1 cellular context compared by ENCODE assay signal in the genomic region with DNA sequence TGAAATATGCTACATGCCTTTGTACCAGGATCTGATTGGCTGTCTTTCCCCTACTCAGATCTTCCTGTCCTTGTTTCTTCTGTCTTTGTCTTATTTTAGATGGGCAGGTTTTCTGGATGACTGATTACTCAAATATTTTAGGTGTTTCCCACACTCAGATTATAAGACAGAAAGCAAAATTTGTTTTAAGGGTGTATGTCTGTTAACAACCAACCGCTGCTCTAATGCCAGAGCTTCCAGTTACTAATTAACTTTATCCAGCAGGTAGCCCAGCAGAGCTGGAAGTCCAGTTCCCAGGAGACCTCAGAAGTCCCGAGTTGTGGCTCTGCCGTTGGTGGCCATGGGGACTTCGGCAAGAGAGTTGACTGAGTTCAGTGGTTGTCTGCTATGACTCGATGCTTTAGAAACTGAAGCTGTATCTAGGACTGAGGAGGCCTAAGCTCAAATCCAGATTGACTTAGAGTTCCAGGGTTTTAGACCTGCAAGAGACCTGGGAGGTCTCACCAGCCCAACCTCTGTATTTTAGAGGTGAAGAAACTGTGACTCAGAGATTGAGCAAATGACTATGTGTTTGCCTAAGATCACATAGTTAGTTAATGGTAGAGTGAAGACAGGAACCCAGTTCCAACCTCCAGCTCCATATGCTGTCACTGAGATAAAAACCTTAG.
TF ChIP-seq lines count a peak whose summit lies in the region.

No MANE protein-coding gene starts in this region.

TF ChIP-seq in HepG2, 621 proteins besides CTCF, POLR2A, EP300 and RAD21 (continued from another document and continues in another):
- TF ChIP-seq, protein P1, sequence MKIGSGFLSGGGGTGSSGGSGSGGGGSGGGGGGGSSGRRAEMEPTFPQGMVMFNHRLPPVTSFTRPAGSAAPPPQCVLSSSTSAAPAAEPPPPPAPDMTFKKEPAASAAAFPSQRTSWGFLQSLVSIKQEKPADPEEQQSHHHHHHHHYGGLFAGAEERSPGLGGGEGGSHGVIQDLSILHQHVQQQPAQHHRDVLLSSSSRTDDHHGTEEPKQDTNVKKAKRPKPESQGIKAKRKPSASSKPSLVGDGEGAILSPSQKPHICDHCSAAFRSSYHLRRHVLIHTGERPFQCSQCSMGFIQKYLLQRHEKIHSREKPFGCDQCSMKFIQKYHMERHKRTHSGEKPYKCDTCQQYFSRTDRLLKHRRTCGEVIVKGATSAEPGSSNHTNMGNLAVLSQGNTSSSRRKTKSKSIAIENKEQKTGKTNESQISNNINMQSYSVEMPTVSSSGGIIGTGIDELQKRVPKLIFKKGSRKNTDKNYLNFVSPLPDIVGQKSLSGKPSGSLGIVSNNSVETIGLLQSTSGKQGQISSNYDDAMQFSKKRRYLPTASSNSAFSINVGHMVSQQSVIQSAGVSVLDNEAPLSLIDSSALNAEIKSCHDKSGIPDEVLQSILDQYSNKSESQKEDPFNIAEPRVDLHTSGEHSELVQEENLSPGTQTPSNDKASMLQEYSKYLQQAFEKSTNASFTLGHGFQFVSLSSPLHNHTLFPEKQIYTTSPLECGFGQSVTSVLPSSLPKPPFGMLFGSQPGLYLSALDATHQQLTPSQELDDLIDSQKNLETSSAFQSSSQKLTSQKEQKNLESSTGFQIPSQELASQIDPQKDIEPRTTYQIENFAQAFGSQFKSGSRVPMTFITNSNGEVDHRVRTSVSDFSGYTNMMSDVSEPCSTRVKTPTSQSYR (CRISPR knock-in tag; IDR thresholded peaks at IDR 0.05; ENCODE audit: borderline replicate concordance), result no peak
- no peak for TF ChIP-seq FLYWCH1 (CRISPR knock-in tag; IDR thresholded peaks at IDR 0.05)
- TF ChIP-seq ZNF512B (CRISPR knock-in tag; IDR thresholded peaks at IDR 0.05; ENCODE audit: borderline replicate concordance), result no peak
- TF ChIP-seq NPAS2 (CRISPR knock-in tag; IDR thresholded peaks at IDR 0.05; ENCODE audit: borderline replicate concordance), result no peak
- TF ChIP-seq ZBTB21 (CRISPR knock-in tag; IDR thresholded peaks at IDR 0.05), result no peak
- TF ChIP-seq, protein P2, sequence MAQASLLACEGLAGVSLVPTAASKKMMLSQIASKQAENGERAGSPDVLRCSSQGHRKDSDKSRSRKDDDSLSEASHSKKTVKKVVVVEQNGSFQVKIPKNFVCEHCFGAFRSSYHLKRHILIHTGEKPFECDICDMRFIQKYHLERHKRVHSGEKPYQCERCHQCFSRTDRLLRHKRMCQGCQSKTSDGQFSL (CRISPR knock-in tag; IDR thresholded peaks at IDR 0.05), result no peak
- no peak for TF ChIP-seq SRSF1 (optimal IDR thresholded peaks at IDR 0.05; ENCODE audit: low read depth, low read length)
- TF ChIP-seq ZNF10 (CRISPR knock-in tag; IDR thresholded peaks at IDR 0.05; ENCODE audit: borderline replicate concordance, low read depth), result no peak
- TF ChIP-seq PHF5A (CRISPR knock-in tag; IDR thresholded peaks at IDR 0.05; ENCODE audit: low read depth, unreplicated experiment), result peak; percentile 42
- TF ChIP-seq, protein P3, sequence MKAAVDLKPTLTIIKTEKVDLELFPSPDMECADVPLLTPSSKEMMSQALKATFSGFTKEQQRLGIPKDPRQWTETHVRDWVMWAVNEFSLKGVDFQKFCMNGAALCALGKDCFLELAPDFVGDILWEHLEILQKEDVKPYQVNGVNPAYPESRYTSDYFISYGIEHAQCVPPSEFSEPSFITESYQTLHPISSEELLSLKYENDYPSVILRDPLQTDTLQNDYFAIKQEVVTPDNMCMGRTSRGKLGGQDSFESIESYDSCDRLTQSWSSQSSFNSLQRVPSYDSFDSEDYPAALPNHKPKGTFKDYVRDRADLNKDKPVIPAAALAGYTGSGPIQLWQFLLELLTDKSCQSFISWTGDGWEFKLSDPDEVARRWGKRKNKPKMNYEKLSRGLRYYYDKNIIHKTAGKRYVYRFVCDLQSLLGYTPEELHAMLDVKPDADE (CRISPR knock-in tag; IDR thresholded peaks at IDR 0.05), result no peak
- TF ChIP-seq, protein P4, sequence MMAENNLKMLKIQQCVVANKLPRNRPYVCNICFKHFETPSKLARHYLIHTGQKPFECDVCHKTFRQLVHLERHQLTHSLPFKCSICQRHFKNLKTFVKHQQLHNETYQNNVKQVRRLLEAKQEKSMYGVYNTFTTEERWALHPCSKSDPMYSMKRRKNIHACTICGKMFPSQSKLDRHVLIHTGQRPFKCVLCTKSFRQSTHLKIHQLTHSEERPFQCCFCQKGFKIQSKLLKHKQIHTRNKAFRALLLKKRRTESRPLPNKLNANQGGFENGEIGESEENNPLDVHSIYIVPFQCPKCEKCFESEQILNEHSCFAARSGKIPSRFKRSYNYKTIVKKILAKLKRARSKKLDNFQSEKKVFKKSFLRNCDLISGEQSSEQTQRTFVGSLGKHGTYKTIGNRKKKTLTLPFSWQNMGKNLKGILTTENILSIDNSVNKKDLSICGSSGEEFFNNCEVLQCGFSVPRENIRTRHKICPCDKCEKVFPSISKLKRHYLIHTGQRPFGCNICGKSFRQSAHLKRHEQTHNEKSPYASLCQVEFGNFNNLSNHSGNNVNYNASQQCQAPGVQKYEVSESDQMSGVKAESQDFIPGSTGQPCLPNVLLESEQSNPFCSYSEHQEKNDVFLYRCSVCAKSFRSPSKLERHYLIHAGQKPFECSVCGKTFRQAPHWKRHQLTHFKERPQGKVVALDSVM (CRISPR knock-in tag; IDR thresholded peaks at IDR 0.05), result no peak
- no peak for TF ChIP-seq SCMH1 (CRISPR knock-in tag; IDR thresholded peaks at IDR 0.05; ENCODE audit: borderline replicate concordance)
- no peak for TF ChIP-seq ARID2 (CRISPR knock-in tag; IDR thresholded peaks at IDR 0.05; ENCODE audit: borderline replicate concordance)
- TF ChIP-seq, protein P5, sequence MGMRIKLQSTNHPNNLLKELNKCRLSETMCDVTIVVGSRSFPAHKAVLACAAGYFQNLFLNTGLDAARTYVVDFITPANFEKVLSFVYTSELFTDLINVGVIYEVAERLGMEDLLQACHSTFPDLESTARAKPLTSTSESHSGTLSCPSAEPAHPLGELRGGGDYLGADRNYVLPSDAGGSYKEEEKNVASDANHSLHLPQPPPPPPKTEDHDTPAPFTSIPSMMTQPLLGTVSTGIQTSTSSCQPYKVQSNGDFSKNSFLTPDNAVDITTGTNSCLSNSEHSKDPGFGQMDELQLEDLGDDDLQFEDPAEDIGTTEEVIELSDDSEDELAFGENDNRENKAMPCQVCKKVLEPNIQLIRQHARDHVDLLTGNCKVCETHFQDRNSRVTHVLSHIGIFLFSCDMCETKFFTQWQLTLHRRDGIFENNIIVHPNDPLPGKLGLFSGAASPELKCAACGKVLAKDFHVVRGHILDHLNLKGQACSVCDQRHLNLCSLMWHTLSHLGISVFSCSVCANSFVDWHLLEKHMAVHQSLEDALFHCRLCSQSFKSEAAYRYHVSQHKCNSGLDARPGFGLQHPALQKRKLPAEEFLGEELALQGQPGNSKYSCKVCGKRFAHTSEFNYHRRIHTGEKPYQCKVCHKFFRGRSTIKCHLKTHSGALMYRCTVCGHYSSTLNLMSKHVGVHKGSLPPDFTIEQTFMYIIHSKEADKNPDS (CRISPR knock-in tag; IDR thresholded peaks at IDR 0.05), result no peak
- no peak for TF ChIP-seq EEA1 (CRISPR knock-in tag; IDR thresholded peaks at IDR 0.05; ENCODE audit: borderline replicate concordance)
- no peak for TF ChIP-seq STAT5B (CRISPR knock-in tag; IDR thresholded peaks at IDR 0.05)
- TF ChIP-seq ZFP62 (CRISPR knock-in tag; IDR thresholded peaks at IDR 0.05), result no peak
- TF ChIP-seq SMC3 (IDR thresholded peaks at IDR 0.05; ENCODE audit: low read length), result no peak
- TF ChIP-seq ZNF773 (CRISPR knock-in tag; IDR thresholded peaks at IDR 0.05; ENCODE audit: borderline replicate concordance), result no peak
- no peak for TF ChIP-seq ZHX2 (IDR thresholded peaks at IDR 0.05; ENCODE audit: low read depth)
- TF ChIP-seq ZHX2 (CRISPR knock-in tag; IDR thresholded peaks at IDR 0.05; ENCODE audit: borderline replicate concordance), result no peak
- TF ChIP-seq SIX1 (CRISPR knock-in tag; IDR thresholded peaks at IDR 0.05; ENCODE audit: borderline replicate concordance), result no peak
- no peak; the same call in 1 of the 2 replicates for TF ChIP-seq SAFB2 (CRISPR knock-in tag; IDR thresholded peaks at IDR 0.05; ENCODE audit: borderline replicate concordance, low read depth)
- TF ChIP-seq RXRA (CRISPR knock-in tag; IDR thresholded peaks at IDR 0.05), result peak; percentile 49; the same call in 1 of the 2 replicates
- TF ChIP-seq MEIS1 (CRISPR knock-in tag; IDR thresholded peaks at IDR 0.05; ENCODE audit: borderline replicate concordance), result 0 out of 2 replicates have a peak, but pooled peaks have one; percentile 59
- no peak for TF ChIP-seq ZBTB49 (CRISPR knock-in tag; IDR thresholded peaks at IDR 0.05; ENCODE audit: borderline replicate concordance)
- peak; percentile 98 for TF ChIP-seq ASH2L (IDR thresholded peaks at IDR 0.05; ENCODE audit: insufficient read length, low read depth, low read length)
- no peak for TF ChIP-seq ZNF382 (CRISPR knock-in tag; IDR thresholded peaks at IDR 0.05; ENCODE audit: borderline replicate concordance)
- no peak; the same call in 1 of the 2 replicates for TF ChIP-seq NR2F2 (IDR thresholded peaks at IDR 0.05; ENCODE audit: borderline replicate concordance, low read depth)
- TF ChIP-seq NR2F6 (IDR thresholded peaks at IDR 0.05), result peak; percentile 42; the same call in 1 of the 2 replicates
- no peak for TF ChIP-seq NR2F6 (CRISPR knock-in tag; IDR thresholded peaks at IDR 0.05)
- TF ChIP-seq NBN (conservative IDR thresholded peaks at IDR 0.05), result no peak
- TF ChIP-seq, protein P6, sequence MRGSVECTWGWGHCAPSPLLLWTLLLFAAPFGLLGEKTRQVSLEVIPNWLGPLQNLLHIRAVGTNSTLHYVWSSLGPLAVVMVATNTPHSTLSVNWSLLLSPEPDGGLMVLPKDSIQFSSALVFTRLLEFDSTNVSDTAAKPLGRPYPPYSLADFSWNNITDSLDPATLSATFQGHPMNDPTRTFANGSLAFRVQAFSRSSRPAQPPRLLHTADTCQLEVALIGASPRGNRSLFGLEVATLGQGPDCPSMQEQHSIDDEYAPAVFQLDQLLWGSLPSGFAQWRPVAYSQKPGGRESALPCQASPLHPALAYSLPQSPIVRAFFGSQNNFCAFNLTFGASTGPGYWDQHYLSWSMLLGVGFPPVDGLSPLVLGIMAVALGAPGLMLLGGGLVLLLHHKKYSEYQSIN (CRISPR knock-in tag; IDR thresholded peaks at IDR 0.05; ENCODE audit: borderline replicate concordance), result no peak
